ENCODE assay signal across 7 cellular contexts in the genomic region with DNA sequence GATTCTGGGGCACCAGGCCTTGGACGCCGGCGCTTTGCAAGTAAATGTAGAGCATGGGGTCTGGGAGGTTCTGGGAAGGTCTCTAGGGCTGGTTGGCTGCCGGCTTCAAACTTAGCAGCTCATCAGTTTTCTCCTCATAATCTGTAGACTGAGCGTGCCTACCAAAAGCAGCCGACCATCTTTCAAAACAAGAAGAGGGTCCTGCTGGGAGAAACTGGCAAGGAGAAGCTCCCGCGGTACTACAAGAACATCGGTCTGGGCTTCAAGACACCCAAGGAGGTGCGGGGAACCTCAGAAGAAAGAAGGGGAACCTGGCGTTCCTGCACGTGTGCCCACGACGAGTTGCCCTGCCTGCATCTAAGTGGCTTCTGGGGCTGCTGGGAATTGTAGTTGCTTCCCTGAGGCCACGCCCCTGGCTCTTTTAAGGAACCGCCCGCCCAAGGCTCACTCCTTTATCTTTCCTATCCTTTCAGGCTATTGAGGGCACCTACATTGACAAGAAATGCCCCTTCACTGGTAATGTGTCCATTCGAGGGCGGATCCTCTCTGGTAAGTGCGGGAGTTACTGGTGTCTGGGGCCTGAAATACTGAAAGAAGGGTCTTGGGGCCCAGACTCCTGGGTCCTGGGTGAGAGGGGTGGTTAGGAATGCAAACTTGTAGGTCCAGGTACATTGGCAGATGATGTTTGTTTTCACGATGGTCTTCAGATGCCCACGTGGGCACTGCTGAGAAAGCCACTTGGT. TPM values are rescaled to one million over a fixed set of nuclear protein-coding genes. Genes with fewer than 3 reads are reported as not detected.
A peak's percentile ranks its signal among the peaks of the same experiment; 100 is the strongest.
DNase-seq lines count a peak whose midpoint lies in the region; ATAC-seq and TF ChIP-seq lines count a peak whose summit lies in the region.

No MANE protein-coding gene starts in this region.

- no peaks in the 10 kb centered on the region for H3K27me3 ChIP-seq in muscle layer of colon (ENCODE audit: control insufficient read depth in 1 of 2, insufficient read depth in 2 of 2, low read length in 2 of 2)
- no peaks in the 10 kb centered on the region for H3K27me3 ChIP-seq in thymus (ENCODE audit: control insufficient read depth, insufficient read depth)

- no peaks in the 10 kb centered on the region for H3K9me3 Mint-ChIP-seq in activated CD8-positive, alpha-beta T cell treated with anti-CD3 and anti-CD28 coated beads for 36 hours

- CTCF ChIA-PET in activated CD8-positive, alpha-beta T cell treated with anti-CD3 and anti-CD28 coated beads for 36 hours (lab: Charles Lee), result interaction anchor here (0.8 to 1.5 kb wide), 3 partner anchors 9 to 50 kb away, joined by 3 to 4 read pairs (median 3); a partner anchor contains a TSS

- intact Hi-C loops in activated CD8-positive, alpha-beta T cell treated with anti-CD3 and anti-CD28 coated beads for 36 hours (cut with micrococcal nuclease), result no loop called here

- H3K27me3 Mint-ChIP-seq in activated CD8-positive, alpha-beta T cell treated with anti-CD3 and anti-CD28 coated beads for 36 hours, result no peaks in the 10 kb centered on the region

- peaks cover 39% of the 10 kb centered on the region for H3K4me1 Mint-ChIP-seq in activated CD8-positive, alpha-beta T cell treated with anti-CD3 and anti-CD28 coated beads for 36 hours (ENCODE audit: low read depth)

- peak overlapping the region; percentile 97 for H3K27ac Mint-ChIP-seq in activated CD8-positive, alpha-beta T cell treated with anti-CD3 and anti-CD28 coated beads for 36 hours

- POLR2A ChIA-PET in activated CD8-positive, alpha-beta T cell treated with anti-CD3 and anti-CD28 coated beads for 36 hours (lab: Charles Lee), result interaction anchor here (0.7 to 5.8 kb wide), 5 partner anchors 49 to 93 kb away, joined by 3 to 21 read pairs (median 10); a partner anchor contains a TSS

- peaks cover 56% of the 10 kb centered on the region for H3K36me3 Mint-ChIP-seq in activated CD8-positive, alpha-beta T cell treated with anti-CD3 and anti-CD28 coated beads for 36 hours (ENCODE audit: low read depth)

- peak overlapping the region; percentile 86 to 89 for H3K4me3 ChIP-seq in muscle layer of colon (ENCODE audit: low read depth in 1 of 2, low read length in 2 of 2)
- peak overlapping the region; percentile 78 for H3K4me3 ChIP-seq in thymus (ENCODE audit: low read length)

- peak overlapping the region; percentile 97 for H3K9ac ChIP-seq in muscle layer of colon (ENCODE audit: low read length)

- H3K9me3 ChIP-seq in muscle layer of colon (ENCODE audit: low read length) (no peaks in the 10 kb centered on the region), thymus (ENCODE audit: control insufficient read depth) (no peaks in the 10 kb centered on the region)

- 27% methylated on average over 22 of the region's 22 CpGs for WGBS in thymus

- no peak for ATAC-seq in activated CD8-positive, alpha-beta T cell treated with anti-CD3 and anti-CD28 coated beads for 36 hours

- peak; percentile 69 for DNase-seq in GM13977 (ENCODE audit: low spot score)
- peak; percentile 47 for DNase-seq in NCI-H2196 treated with DMSO at 0.1 percent for 48 hours (lab: John Stamatoyannopoulos, UW; ENCODE audit: unreplicated experiment)
- DNase-seq in activated CD8-positive, alpha-beta T cell treated with anti-CD3 and anti-CD28 coated beads for 36 hours, result peak; percentile 87
- peak; percentile 68 for DNase-seq in epidermal melanocyte (ENCODE audit: insufficient read length, low spot score)
- no peak for DNase-seq in ecto neural progenitor cell (ENCODE audit: low spot score)

- peak overlapping the region; percentile 98 for H3K27ac ChIP-seq in muscle layer of colon (ENCODE audit: low read depth, low read length)
- peak overlapping the region; percentile 94 for H3K27ac ChIP-seq in thymus (ENCODE audit: low read depth)

- in situ Hi-C loops in GM13977 (cut with MboI; ENCODE audit: low pct_unique_long_range_greater_than_20kb, low sequenced_read_pairs, unreplicated experiment), result no loop called here

- H3K4me1 ChIP-seq in muscle layer of colon (ENCODE audit: insufficient read depth, low read length), result peaks cover 24% of the 10 kb centered on the region
- H3K4me1 ChIP-seq in thymus (ENCODE audit: control insufficient read depth, insufficient read depth, low read length), result peaks cover 22% of the 10 kb centered on the region

- TF ChIP-seq CTCF in GM13977 (IDR thresholded peaks at IDR 0.05; ENCODE audit: extremely low read depth, insufficient read depth, missing control alignments), result no peak
- TF ChIP-seq CTCF in activated CD8-positive, alpha-beta T cell treated with anti-CD3 and anti-CD28 coated beads for 36 hours (IDR thresholded peaks at IDR 0.05), result no peak

- H3K36me3 ChIP-seq in muscle layer of colon (ENCODE audit: insufficient read depth, low read length) (peaks cover 44% of the 10 kb centered on the region), thymus (ENCODE audit: control insufficient read depth, insufficient read depth) (peaks cover 38% of the 10 kb centered on the region)

- peak overlapping the region; percentile 94 for H3K4me3 Mint-ChIP-seq in activated CD8-positive, alpha-beta T cell treated with anti-CD3 and anti-CD28 coated beads for 36 hours

RNA-seq across cellular contexts. Expression of a gene that starts 1.0 kb away (rescaled TPM):
- 1,000 to 10,000 TPM; 3,251 to 3,427 TPM for total RNA-seq in activated CD8-positive, alpha-beta T cell treated with anti-CD3 and anti-CD28 coated beads for 36 hours
- 4,965 TPM for polyA plus RNA-seq in thymus

RNA-seq across cellular contexts. Expression of a gene that starts 9.8 kb away (rescaled TPM):
- 1,000 to 10,000 TPM; 4,285 to 4,329 TPM for total RNA-seq in activated CD8-positive, alpha-beta T cell treated with anti-CD3 and anti-CD28 coated beads for 36 hours
- 4,231 TPM for polyA plus RNA-seq in thymus

RNA-seq across cellular contexts. Expression of a gene that starts 15.2 kb away (rescaled TPM):
- total RNA-seq in activated CD8-positive, alpha-beta T cell treated with anti-CD3 and anti-CD28 coated beads for 36 hours, result 10 to 100 TPM; 13.1 to 13.6 TPM
- polyA plus RNA-seq in thymus, result 166 TPM

RNA-seq across cellular contexts. Expression of a gene that starts 23.2 kb away (rescaled TPM):
- total RNA-seq in activated CD8-positive, alpha-beta T cell treated with anti-CD3 and anti-CD28 coated beads for 36 hours, result 10 to 100 TPM; 57.7 to 61.2 TPM
- polyA plus RNA-seq in thymus, result 32.1 TPM

RNA-seq across cellular contexts. Expression of a gene that starts 30.6 kb away (rescaled TPM):
- 1 to 10 TPM; 4.2 to 5.9 TPM for total RNA-seq in activated CD8-positive, alpha-beta T cell treated with anti-CD3 and anti-CD28 coated beads for 36 hours
- polyA plus RNA-seq in thymus, result 32.7 TPM
